8 cellular contexts compared by ENCODE assay signal in the genomic region with DNA sequence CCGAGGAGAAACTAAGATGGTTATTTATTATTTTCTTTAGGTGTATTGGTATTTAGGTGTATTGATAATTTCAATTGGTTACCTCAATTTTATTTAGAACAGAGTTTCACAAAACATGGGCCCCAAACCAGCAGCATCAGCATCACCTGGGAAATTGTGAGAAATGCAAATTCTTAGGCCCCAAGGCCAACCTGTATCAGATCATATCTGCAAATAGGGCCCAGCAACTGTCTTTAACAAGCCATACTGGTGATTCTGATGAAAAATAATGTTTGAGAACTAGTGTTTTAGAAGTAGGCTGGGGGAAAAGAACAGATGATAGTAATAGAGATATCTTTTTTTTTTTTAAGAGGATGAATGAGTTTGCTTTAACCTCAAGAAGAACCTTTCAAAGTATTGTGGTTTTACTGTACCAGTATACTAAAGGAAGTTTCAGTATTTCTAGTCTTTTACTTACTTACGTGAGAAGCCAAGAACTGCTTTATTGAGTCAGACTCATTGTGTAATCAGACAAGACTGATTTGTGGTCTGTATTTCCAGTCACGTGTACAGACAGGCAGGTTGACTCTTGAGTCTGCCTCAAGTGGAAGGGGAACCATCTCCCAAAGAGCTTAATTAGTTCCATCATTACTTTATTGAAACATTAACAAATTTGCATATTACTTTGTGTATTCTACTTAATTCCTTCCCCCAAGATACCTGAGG.
DNase-seq lines count a peak whose midpoint lies in the region; ATAC-seq and TF ChIP-seq lines count a peak whose summit lies in the region.

No MANE protein-coding gene starts in this region.

- no peaks in the 10 kb centered on the region for H3K27me3 ChIP-seq in CD4-positive, alpha-beta T cell (ENCODE audit: control insufficient read depth, insufficient read depth, low read length)

- peak in 1 of 10 experiments; percentile 13 for DNase-seq in CD4-positive, alpha-beta T cell
- peak; percentile 28 for DNase-seq in SK-N-MC (ENCODE audit: low read depth, low spot score)
- DNase-seq in skeletal muscle cell (ENCODE audit: low read depth) = peak; percentile 40
- no peak for DNase-seq in immature natural killer cell
- no peak for DNase-seq in NCI-H1092 treated with DMSO at 0.1 percent for 48 hours (lab: John Stamatoyannopoulos, UW)
- no peak for DNase-seq in stimulated activated CD4-positive, alpha-beta T cell treated with anti-CD3 and anti-CD28 coated beads, Interleukin-12 subunit alpha, Interleukin-12 subunit beta, amount 100 ng/mL, for 4 hours

- intact Hi-C loops in CD4-positive, alpha-beta T cell (cut with DNase I, micrococcal nuclease) = loop anchor here in 1 of 2 experiments (2.0 kb wide), 1 partner anchor 60 kb away; a partner anchor contains a TSS

- H3K4me3 Mint-ChIP-seq in CD4-positive, alpha-beta T cell = no peak overlapping the region
- no peak overlapping the region for H3K4me3 Mint-ChIP-seq in immature natural killer cell

- no peaks in the 10 kb centered on the region for H3K9me3 Mint-ChIP-seq in CD4-positive, alpha-beta T cell
- peaks cover 0 to 1% (median 0%) of the 10 kb centered on the region in 6 donors for H3K9me3 Mint-ChIP-seq in immature natural killer cell

- H3K36me3 Mint-ChIP-seq in CD4-positive, alpha-beta T cell (ENCODE audit: low read depth) = no peaks in the 10 kb centered on the region
- no peaks in the 10 kb centered on the region for H3K36me3 Mint-ChIP-seq in immature natural killer cell

- ATAC-seq in CD4-positive, alpha-beta T cell (ENCODE audit: poor library complexity) = peak; percentile 93
- ATAC-seq in GM19351 (IDR thresholded peaks at IDR 0.05; ENCODE audit: unreplicated experiment) (peak; percentile 99), HG03354 (IDR thresholded peaks at IDR 0.05; ENCODE audit: poor library complexity, severe bottlenecking, unreplicated experiment) (peak; percentile 99)

- peaks cover 7% of the 10 kb centered on the region for H3K27me3 Mint-ChIP-seq in CD4-positive, alpha-beta T cell
- H3K27me3 Mint-ChIP-seq in immature natural killer cell (ENCODE audit: low read depth in 3 of 3) = peaks cover 0 to 4% (median 0%) of the 10 kb centered on the region in 3 donors

- POLR2A ChIA-PET in CD4-positive, alpha-beta T cell (lab: Charles Lee) = interaction anchor here (1.7 kb wide), 1 partner anchor 60 kb away, joined by 4 read pairs; a partner anchor contains a TSS

- no peaks in the 10 kb centered on the region for H3K9me3 ChIP-seq in CD4-positive, alpha-beta T cell (ENCODE audit: control insufficient read depth, low read length)
- H3K9me3 ChIP-seq in SK-N-MC (ENCODE audit: low read depth, low read length) = no peaks in the 10 kb centered on the region

- H3K4me1 Mint-ChIP-seq in CD4-positive, alpha-beta T cell (ENCODE audit: low read depth) = peaks cover 23% of the 10 kb centered on the region
- no peaks in the 10 kb centered on the region for H3K4me1 Mint-ChIP-seq in immature natural killer cell

- no peak overlapping the region for H3K9ac ChIP-seq in SK-N-MC (ENCODE audit: insufficient read length)

- H3K27ac Mint-ChIP-seq in CD4-positive, alpha-beta T cell = peak overlapping the region; percentile 24
- H3K27ac Mint-ChIP-seq in immature natural killer cell = no peak overlapping the region

- H3K4me3 ChIP-seq in SK-N-MC (no peak overlapping the region; the same call in 1 of the 2 replicates), skeletal muscle cell (ENCODE audit: low read depth, low read length) (no peak overlapping the region)

- CTCF ChIA-PET in CD4-positive, alpha-beta T cell (lab: Charles Lee) = no interaction called here

- no peak for TF ChIP-seq CTCF in CD4-positive, alpha-beta T cell (IDR thresholded peaks at IDR 0.05)

- no peaks in the 10 kb centered on the region for H3K36me3 ChIP-seq in SK-N-MC (ENCODE audit: insufficient read depth, low read length)

- H3K27ac ChIP-seq in CD4-positive, alpha-beta T cell (ENCODE audit: low read depth, low read length) = no peak overlapping the region
- H3K27ac ChIP-seq in SK-N-MC = peak overlapping the region; percentile 19; the same call in 1 of the 2 replicates

Comparison
In these comparisons a context has a peak if more than half of its experiments do, and no peak if none do; other contexts are left out.
1. DNase-seq: peak in SK-N-MC (single experiment) and skeletal muscle cell (single experiment); none in immature natural killer cell (0 of 3), NCI-H1092 treated with DMSO at 0.1 percent for 48 hours (single experiment) and stimulated activated CD4-positive, alpha-beta T cell treated with anti-CD3 and anti-CD28 coated beads, Interleukin-12 subunit alpha, Interleukin-12 subunit beta, amount 100 ng/mL, for 4 hours (single experiment).
2. Peak in every context shown above with its lines, with median percentiles within 50 percentile points of each other: ATAC-seq.